In genomic region chr15:43249699-43250203, GRCh38 we compare ENCODE assay signal across 9 cellular contexts. TPM values are rescaled to one million over a fixed set of nuclear protein-coding genes. Genes with fewer than 3 reads are reported as not detected.
A peak's percentile ranks its signal among the peaks of the same experiment; 100 is the strongest.
DNase-seq lines count a peak whose midpoint lies in the region; ATAC-seq and TF ChIP-seq lines count a peak whose summit lies in the region.
"Had no signal": no experiment of that assay in that cellular context is flagged by ENCODE, and none has a peak within 500 bp of the region (broad histone marks: within the 10 kb centered on the region; RNA-seq: fewer than 3 reads in every experiment).

No MANE protein-coding gene starts in this region.

- no peak for TF ChIP-seq CTCF in kidney epithelial cell (IDR thresholded peaks at IDR 0.05; ENCODE audit: insufficient read depth, low read length, poor library complexity, severe bottlenecking)

- no peak overlapping the region for H3K4me3 ChIP-seq in kidney epithelial cell (ENCODE audit: low read depth, low read length)

- peaks cover 2% of the 10 kb centered on the region for H3K27me3 ChIP-seq in kidney epithelial cell (ENCODE audit: control insufficient read depth, insufficient read depth, low read length)

- DNase-seq in SIG-M5 (lab: John Stamatoyannopoulos, UW), result peak; percentile 95
- peak; percentile 60 for DNase-seq in kidney epithelial cell (ENCODE audit: low read depth)
- DNase-seq in middle frontal gyrus (ENCODE audit: extremely low spot score, low spot score), result no peak
- DNase-seq in NCI-H69 (lab: John Stamatoyannopoulos, UW), result no peak
- no peak for DNase-seq in effector CD4-positive, alpha-beta T cell
- DNase-seq in NCI-H2107 (lab: John Stamatoyannopoulos, UW), result no peak

- ATAC-seq in GM18498 (IDR thresholded peaks at IDR 0.05; ENCODE audit: unreplicated experiment), result peak; percentile 42
- peak; percentile 50 for ATAC-seq in HG02588 (IDR thresholded peaks at IDR 0.05; ENCODE audit: unreplicated experiment)

- no peaks in the 10 kb centered on the region for H3K36me3 ChIP-seq in kidney epithelial cell (ENCODE audit: control insufficient read depth, insufficient read depth, low read length)

RNA-seq across cellular contexts. Expression of gene TGM5, which starts 17.0 kb away (rescaled TPM):
- total RNA-seq in kidney epithelial cell, result not detected in 2 replicates
- total RNA-seq: NCI-H460 had no signal

RNA-seq across cellular contexts. Expression of gene EPB42, which starts 28.9 kb away (rescaled TPM):
- not detected in 2 replicates for total RNA-seq in kidney epithelial cell
- total RNA-seq: NCI-H460 had no signal

RNA-seq across cellular contexts. Expression of gene TGM7, which starts 52.3 kb away (rescaled TPM):
- not detected in 2 replicates for total RNA-seq in kidney epithelial cell
- total RNA-seq: NCI-H460 had no signal

Comparison
In these comparisons a context has a peak if more than half of its experiments do, and no peak if none do; other contexts are left out.
1. DNase-seq: peak in SIG-M5 (single experiment) and kidney epithelial cell (single experiment); none in middle frontal gyrus (single experiment), NCI-H69 (single experiment), effector CD4-positive, alpha-beta T cell (single experiment) and NCI-H2107 (single experiment).